1 cellular context compared by ENCODE assay signal in genomic region chr1:247363000-247363399, GRCh38. TPM values are rescaled to one million over a fixed set of nuclear protein-coding genes. Genes with fewer than 3 reads are reported as not detected.
"Had no signal": no experiment of that assay in that cellular context is flagged by ENCODE, and none has a peak within 500 bp of the region (broad histone marks: within the 10 kb centered on the region; RNA-seq: fewer than 3 reads in every experiment).

No MANE protein-coding gene starts in this region.

RNA-seq across cellular contexts. Expression of gene NLRP3, which starts 53.0 kb away (rescaled TPM):
- total RNA-seq: pulmonary artery endothelial cell had no signal
